Comparison of ENCODE assay signal across 9 cellular contexts in the genomic region with DNA sequence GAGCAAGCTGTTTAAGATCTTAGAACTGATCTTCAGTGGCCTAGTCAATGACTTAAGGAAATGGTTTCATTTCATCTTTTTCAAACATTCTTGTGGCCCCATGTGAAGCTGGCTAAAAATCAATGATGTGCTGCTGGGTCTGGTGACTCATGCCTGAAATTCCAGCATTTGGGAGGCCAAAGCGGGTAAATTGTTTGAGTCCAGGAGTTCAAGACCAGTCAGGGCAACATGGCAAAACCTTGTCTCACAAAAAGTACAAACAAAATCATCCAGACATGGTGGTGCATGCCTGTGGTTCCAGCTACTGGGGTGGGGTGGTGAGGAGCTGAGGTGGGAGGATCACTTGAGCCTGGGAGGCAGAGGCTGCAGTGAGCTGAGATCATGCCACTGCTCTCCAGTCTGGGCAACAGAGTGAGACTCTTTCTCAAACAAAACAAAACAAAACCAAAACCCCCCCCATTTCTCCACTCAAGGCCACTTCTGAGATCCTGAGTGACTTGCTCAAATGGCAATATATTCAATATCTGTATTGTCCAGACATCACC. TPM values are rescaled to one million over a fixed set of nuclear protein-coding genes. Genes with fewer than 3 reads are reported as not detected.
DNase-seq lines count a peak whose midpoint lies in the region; ATAC-seq and TF ChIP-seq lines count a peak whose summit lies in the region.
"Had no signal": no experiment of that assay in that cellular context is flagged by ENCODE, and none has a peak within 500 bp of the region (broad histone marks: within the 10 kb centered on the region; RNA-seq: fewer than 3 reads in every experiment).

No MANE protein-coding gene starts in this region.

- H3K4me1 ChIP-seq in thyroid gland, result peaks cover 21 to 42% of the 10 kb centered on the region in 2 donors

- no peaks in the 10 kb centered on the region for H3K9me3 ChIP-seq in thyroid gland

- H3K27me3 ChIP-seq in thyroid gland, result no peaks in the 10 kb centered on the region

- WGBS in thyroid gland, 2 donors, result 70 to 92% methylated on average over 1 of the region's 1 CpG

- TF ChIP-seq CTCF in thyroid gland (IDR thresholded peaks at IDR 0.05), result no peak

- ATAC-seq in HG03520 (IDR thresholded peaks at IDR 0.05; ENCODE audit: unreplicated experiment), result no peak
- no peak for ATAC-seq in GM21367 (IDR thresholded peaks at IDR 0.05; ENCODE audit: unreplicated experiment)

- intact Hi-C loops in thyroid gland (cut with DNase I), result no loop called here

- DNase-seq in HS-5 (ENCODE audit: low read depth), result peak; percentile 84
- peak; percentile 97 for DNase-seq in amniotic epithelial cell (ENCODE audit: low read depth)
- DNase-seq in kidney tubule cell (ENCODE audit: low spot score), result peak; percentile 95
- peak in 1 of 2 donors; percentile 25 for DNase-seq in thyroid gland
- DNase-seq in germinal center (ENCODE audit: low spot score), result no peak
- DNase-seq: anterior cingulate cortex, naive B cell had no signal

- no peak overlapping the region for H3K4me3 ChIP-seq in thyroid gland (replicated peaks in 1 of 3)

- no peaks in the 10 kb centered on the region for H3K36me3 ChIP-seq in thyroid gland

- peak overlapping the region in 2 of 3 donors; percentile 25 to 60 for H3K27ac ChIP-seq in thyroid gland

- TF ChIP-seq POLR2A in thyroid gland (IDR thresholded peaks at IDR 0.05), result no peak

RNA-seq across cellular contexts. Expression of a gene that starts 17.4 kb away (rescaled TPM):
- total RNA-seq in thyroid gland, result 10 to 100 TPM; 12.2 to 57.3 (median 18.5) TPM

RNA-seq across cellular contexts. Expression of a gene that starts 53.0 kb away (rescaled TPM):
- 1 to 10 TPM in 1 of 4 donors, not detected in 3; 2.0 TPM for total RNA-seq in thyroid gland

RNA-seq across cellular contexts. Expression of a gene that starts 55.4 kb away (rescaled TPM):
- not detected for total RNA-seq in thyroid gland
